ENCODE assay signal across 13 cellular contexts in the genomic region with DNA sequence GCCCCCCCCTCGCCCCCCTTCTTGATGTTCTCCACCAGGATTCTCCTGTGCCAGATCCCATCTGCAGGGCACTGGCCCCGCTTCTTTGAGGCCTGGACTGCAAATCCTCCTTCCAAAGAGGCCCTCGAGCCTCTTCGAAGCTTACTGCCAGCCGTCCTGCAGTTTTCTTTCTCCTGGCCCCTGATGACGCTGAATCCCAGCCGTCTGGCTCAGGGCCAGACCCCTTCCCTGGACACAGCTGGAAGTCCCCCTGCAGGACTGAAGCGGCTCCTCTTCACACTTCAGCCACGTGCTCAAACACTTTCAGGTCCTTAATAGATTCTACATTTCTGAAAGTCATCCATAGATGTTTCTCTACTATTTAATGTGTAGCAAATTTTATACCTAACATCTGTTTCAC.
A peak's percentile ranks its signal among the peaks of the same experiment; 100 is the strongest.
DNase-seq lines count a peak whose midpoint lies in the region; ATAC-seq and TF ChIP-seq lines count a peak whose summit lies in the region.
"Had no signal": no experiment of that assay in that cellular context is flagged by ENCODE, and none has a peak within 500 bp of the region (broad histone marks: within the 10 kb centered on the region; RNA-seq: fewer than 3 reads in every experiment).

No MANE protein-coding gene starts in this region.

- peaks cover 12% of the 10 kb centered on the region for H3K9me3 Mint-ChIP-seq in mesothelial cell of epicardium

- peaks cover 45% of the 10 kb centered on the region for H3K36me3 Mint-ChIP-seq in mesothelial cell of epicardium

- H3K4me1 Mint-ChIP-seq in mesothelial cell of epicardium, result peaks cover 12% of the 10 kb centered on the region

- DNase-seq in DMS 273 treated with DMSO at 0.1 percent for 48 hours (lab: John Stamatoyannopoulos, UW) (peak; percentile 11), NCI-H2029 treated with DMSO at 0.1 percent for 48 hours (lab: John Stamatoyannopoulos, UW) (peak; percentile 56), choroid plexus epithelial cell (ENCODE audit: low read depth) (peak; percentile 89), mesothelial cell of epicardium (ENCODE audit: low spot score in 2 of 2, unreplicated experiment in 2 of 2) (no peak), DMS53 treated with DMSO at 0.1 percent for 48 hours (lab: John Stamatoyannopoulos, UW; ENCODE audit: unreplicated experiment) (no peak)
- no peak for DNase-seq in activated effector memory CD4-positive, alpha-beta T cell treated with Interleukin-2 at 50 U/mL for 16 hours
- DNase-seq: activated naive CD4-positive, alpha-beta T cell treated with anti-CD3 and anti-CD28 coated beads, Interleukin-2, amount 10 ng/mL, durations not matched to agents 7 days and 5 days; KBM-7; stimulated activated naive CD8-positive, alpha-beta T cell treated with anti-CD3 and anti-CD28 coated beads, Interleukin-15, Interleukin-2, amounts not matched to agents 100 U/mL and 50 U/mL, for 24 hours had no signal

- no peak overlapping the region for H3K4me3 Mint-ChIP-seq in mesothelial cell of epicardium
- H3K4me3 Mint-ChIP-seq: activated naive CD4-positive, alpha-beta T cell treated with anti-CD3 and anti-CD28 coated beads, Interleukin-2, amount 10 ng/mL, durations not matched to agents 7 days and 5 days had no signal

- peak; percentile 35 for TF ChIP-seq CTCF in choroid plexus epithelial cell (conservative IDR thresholded peaks at IDR 0.05; ENCODE audit: low read depth, low read length)
- TF ChIP-seq CTCF in mesothelial cell of epicardium (IDR thresholded peaks at IDR 0.05; ENCODE audit: unreplicated experiment), result no peak

- ATAC-seq in HG02884 (IDR thresholded peaks at IDR 0.05; ENCODE audit: unreplicated experiment), result no peak
- ATAC-seq in GM18502 (IDR thresholded peaks at IDR 0.05; ENCODE audit: poor library complexity, unreplicated experiment), result no peak
- ATAC-seq: stimulated activated naive CD8-positive, alpha-beta T cell treated with anti-CD3 and anti-CD28 coated beads, Interleukin-15, Interleukin-2, amounts not matched to agents 100 U/mL and 50 U/mL, for 24 hours had no signal

- no peak overlapping the region for H3K4me3 ChIP-seq in choroid plexus epithelial cell (ENCODE audit: low read depth, low read length)
- H3K4me3 ChIP-seq: lung, skin epidermis had no signal

- H3K27me3 Mint-ChIP-seq in mesothelial cell of epicardium (ENCODE audit: low read depth), result no peaks in the 10 kb centered on the region
- H3K27me3 Mint-ChIP-seq: activated naive CD4-positive, alpha-beta T cell treated with anti-CD3 and anti-CD28 coated beads, Interleukin-2, amount 10 ng/mL, durations not matched to agents 7 days and 5 days had no signal

- peak overlapping the region; percentile 73 for H3K27ac Mint-ChIP-seq in mesothelial cell of epicardium
- H3K27ac Mint-ChIP-seq: activated naive CD4-positive, alpha-beta T cell treated with anti-CD3 and anti-CD28 coated beads, Interleukin-2, amount 10 ng/mL, durations not matched to agents 7 days and 5 days had no signal

Comparison
In these comparisons a context has a peak if more than half of its experiments do, and no peak if none do; other contexts are left out.
1. DNase-seq: peak in DMS 273 treated with DMSO at 0.1 percent for 48 hours (single experiment), NCI-H2029 treated with DMSO at 0.1 percent for 48 hours (single experiment) and choroid plexus epithelial cell (single experiment); none in mesothelial cell of epicardium (0 of 2), DMS53 treated with DMSO at 0.1 percent for 48 hours (single experiment) and activated effector memory CD4-positive, alpha-beta T cell treated with Interleukin-2 at 50 U/mL for 16 hours (single experiment).